ENCODE assay signal across 1 cellular context in the genomic region with DNA sequence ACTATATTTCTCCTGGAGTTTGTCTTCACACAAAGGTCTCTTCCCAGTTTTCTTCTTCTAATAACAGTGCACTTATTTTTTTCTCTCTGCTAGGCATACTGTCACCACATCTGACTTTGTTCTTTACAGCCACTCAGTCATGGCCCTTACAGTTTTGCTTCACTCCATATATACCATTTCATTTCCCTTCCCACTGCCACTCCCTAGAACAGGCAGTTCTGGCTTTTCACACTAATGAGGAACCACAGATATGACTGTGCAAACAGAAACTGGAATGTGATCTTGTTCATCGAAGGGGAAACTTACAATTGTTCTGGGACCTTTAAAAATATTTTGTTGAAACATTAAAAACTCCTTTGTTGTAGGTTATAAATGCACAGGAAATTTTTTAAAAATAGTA.
TF ChIP-seq lines count a peak whose summit lies in the region.

No MANE protein-coding gene starts in this region.

TF ChIP-seq in GM12878, 131 proteins besides CTCF, POLR2A, EP300 and RAD21 (continued from another document):
- no peak for TF ChIP-seq TAF1 (IDR thresholded peaks at IDR 0.05; ENCODE audit: borderline replicate concordance, low read depth, low read length)
- TF ChIP-seq CREM (IDR thresholded peaks at IDR 0.05; ENCODE audit: low read depth), result no peak
- TF ChIP-seq BHLHE40 (IDR thresholded peaks at IDR 0.05; ENCODE audit: borderline replicate concordance in 1 of 2, low read depth in 2 of 2, low read length in 1 of 2), result peak in 1 of 2 experiments; percentile 27; a peak in 2 of 4 replicates
TF ChIP-seq in GM12878: peak in this region for 7.
